In genomic region chr2:134792147-134792546, GRCh38 we compare ENCODE assay signal across 30 cellular contexts. TPM values are rescaled to one million over a fixed set of nuclear protein-coding genes. Genes with fewer than 3 reads are reported as not detected.
"Had no signal": no experiment of that assay in that cellular context is flagged by ENCODE, and none has a peak within 500 bp of the region (broad histone marks: within the 10 kb centered on the region; RNA-seq: fewer than 3 reads in every experiment).

No MANE protein-coding gene starts in this region.

- H3K9me3 ChIP-seq: adrenal gland, ascending aorta, esophagus muscularis mucosa, left ventricle myocardium inferior, ovary, psoas muscle, thoracic aorta, upper lobe of left lung had no signal

- H3K36me3 Mint-ChIP-seq: activated naive CD8-positive, alpha-beta T cell; naive thymus-derived CD4-positive, alpha-beta T cell had no signal

- H3K4me1 Mint-ChIP-seq: activated B cell treated with CpG ODN at 0.5 μM for 24 hours had no signal

- H3K4me1 ChIP-seq: adrenal gland, ascending aorta, esophagus muscularis mucosa, left ventricle myocardium inferior, psoas muscle, upper lobe of left lung had no signal

- H3K9me3 Mint-ChIP-seq: activated B cell treated with CpG ODN at 0.5 μM for 24 hours; activated T-cell treated with anti-CD3 and anti-CD28 coated beads, Interleukin-2, amount 50 U/mL, for 4 hours; activated T-helper 2 cell treated with anti-CD3 and anti-CD28 coated beads, Interferon-gamma antibody, Interleukin-2, Interleukin-4, amounts not matched to agents 10 μg/mL and 5 μg/mL and 100 μg/mL, durations not matched to agents 14 hours and 24 hours and 36 hours; effector memory CD8-positive, alpha-beta T cell had no signal

- H3K27ac Mint-ChIP-seq: activated B cell treated with CpG ODN at 0.5 μM for 24 hours; activated naive CD8-positive, alpha-beta T cell; activated T-helper 2 cell treated with anti-CD3 and anti-CD28 coated beads, Interferon-gamma antibody, Interleukin-2, Interleukin-4, amounts not matched to agents 10 μg/mL and 5 μg/mL and 100 μg/mL, durations not matched to agents 14 hours and 24 hours and 36 hours; effector memory CD8-positive, alpha-beta T cell; naive thymus-derived CD4-positive, alpha-beta T cell had no signal

- H3K4me3 Mint-ChIP-seq: activated B cell treated with CpG ODN at 0.5 μM for 24 hours; activated naive CD8-positive, alpha-beta T cell; activated T-cell treated with anti-CD3 and anti-CD28 coated beads, Interleukin-2, amount 50 U/mL, for 4 hours; effector memory CD8-positive, alpha-beta T cell; naive thymus-derived CD4-positive, alpha-beta T cell had no signal

- DNase-seq: activated B cell treated with CpG ODN at 0.5 μM for 24 hours; activated CD4-positive, alpha-beta T cell treated with anti-CD3 and anti-CD28 coated beads for 4 hours; activated CD4-positive, alpha-beta T cell treated with anti-CD3 and anti-CD28 coated beads, Interleukin-2, amount 50 U/mL, for 48 hours; activated CD8-positive, alpha-beta memory T cell treated with anti-CD3 and anti-CD28 coated beads, Interleukin-2, amount 50 U/mL, for 48 hours; activated naive CD4-positive, alpha-beta T cell; activated T-cell treated with anti-CD3 and anti-CD28 coated beads, Interleukin-2, amount 50 U/mL, for 4 hours; adrenal gland; brain microvascular endothelial cell; central memory CD4-positive, alpha-beta T cell; effector memory CD8-positive, alpha-beta T cell; glutamatergic neuron; left ventricle myocardium inferior; naive thymus-derived CD4-positive, alpha-beta T cell; ovary; psoas muscle; right cardiac atrium; stimulated activated CD4-positive, alpha-beta T cell treated with anti-CD3 and anti-CD28 coated beads, Interleukin-4, amount 100 ng/mL, for 24 hours; stimulated activated naive CD4-positive, alpha-beta T cell treated with Interleukin-2 at 50 U/mL for 16 hours; T1000; upper lobe of left lung had no signal

- H3K27me3 ChIP-seq: adrenal gland, ascending aorta, brain microvascular endothelial cell, esophagus muscularis mucosa, ovary, upper lobe of left lung had no signal

- H3K27ac ChIP-seq: adrenal gland, ascending aorta, brain microvascular endothelial cell, esophagus muscularis mucosa, left ventricle myocardium inferior, ovary, psoas muscle, thoracic aorta, upper lobe of left lung had no signal

RNA-seq across cellular contexts. Expression of gene ACMSD, which starts 46.3 kb away (rescaled TPM):
- total RNA-seq: activated B cell treated with CpG ODN at 0.5 μM for 24 hours; activated CD8-positive, alpha-beta memory T cell treated with anti-CD3 and anti-CD28 coated beads for 36 hours; activated T-cell treated with anti-CD3 and anti-CD28 coated beads, Interleukin-2, amount 50 U/mL, for 4 hours; activated T-helper 2 cell treated with anti-CD3 and anti-CD28 coated beads, Interferon-gamma antibody, Interleukin-2, Interleukin-4, amounts not matched to agents 10 μg/mL and 5 μg/mL and 100 μg/mL, durations not matched to agents 14 hours and 24 hours and 36 hours; ascending aorta; dermis microvascular lymphatic vessel endothelial cell; endothelial cell of umbilical vein; esophagus muscularis mucosa; frontal cortex; left ventricle myocardium inferior; lung microvascular endothelial cell; naive thymus-derived CD4-positive, alpha-beta T cell; ovary; psoas muscle; right cardiac atrium; thoracic aorta had no signal
